ENCODE assay signal across 8 cellular contexts in genomic region chr11:27700351-27701261, GRCh38. TPM values are rescaled to one million over a fixed set of nuclear protein-coding genes. Genes with fewer than 3 reads are reported as not detected.
DNase-seq lines count a peak whose midpoint lies in the region; ATAC-seq and TF ChIP-seq lines count a peak whose summit lies in the region.

Gene BDNF (minus strand): TSS chr11:27700455. CDS start chr11:27658564, 41,891 bp downstream.

- DNase-seq in T-helper 1 cell, result no peak
- DNase-seq in activated T-cell treated with anti-CD3 and anti-CD28 coated beads, Interleukin-2, amount 50 U/mL, for 72 hours, result no peak
- DNase-seq in heart right ventricle, result no peak
- DNase-seq in prostate gland (ENCODE audit: low spot score), result no peak
- no peak for DNase-seq in GM19238 (ENCODE audit: insufficient read length, low spot score)
- no peak for DNase-seq in mucosa of gallbladder (ENCODE audit: low spot score)

- WGBS in heart right ventricle, 2 donors, result 0% methylated on average over 72 to 91 of the region's 91 CpGs
- 1% methylated on average over 68 of the region's 91 CpGs for WGBS in prostate gland

- H3K27ac ChIP-seq in heart right ventricle, result peak within 1 kb of the TSS in 5 of 10 donors; percentile 46 to 87 (median 67)
- no peak within 1 kb of the TSS for H3K27ac ChIP-seq in prostate gland

- peak; percentile 28 for ATAC-seq in HG03378 (IDR thresholded peaks at IDR 0.05; ENCODE audit: unreplicated experiment)
- peak; percentile 35 to 53 for ATAC-seq in activated T-cell treated with anti-CD3 and anti-CD28 coated beads, Interleukin-2, amount 50 U/mL, for 72 hours (replicated peaks in 1 of 2)
- peak; percentile 18 to 67 (median 32) for ATAC-seq in heart right ventricle

- H3K27ac Mint-ChIP-seq in T-helper 1 cell treated with Interleukin-12 subunit alpha and Interleukin-12 subunit beta and Interleukin-4 antibody, amounts not matched to agents 30 μg/mL and 1 μg/mL, for 36 hours, result peak within 1 kb of the TSS; percentile 23
- H3K27ac Mint-ChIP-seq in activated T-cell treated with anti-CD3 and anti-CD28 coated beads, Interleukin-2, amount 50 U/mL, for 72 hours, result no peak within 1 kb of the TSS

- no peaks in the 10 kb centered on the region for H3K36me3 ChIP-seq in heart right ventricle
- no peaks in the 10 kb centered on the region for H3K36me3 ChIP-seq in prostate gland

- H3K4me1 ChIP-seq in heart right ventricle, result peaks cover 0 to 32% (median 21%) of the 10 kb centered on the region in 9 donors
- H3K4me1 ChIP-seq in prostate gland (replicated peaks), result peaks cover 7% of the 10 kb centered on the region

- H3K27me3 ChIP-seq in heart right ventricle (peaks cover 3 to 95% (median 53%) of the 10 kb centered on the region in 7 donors), prostate gland (replicated peaks; ENCODE audit: insufficient read depth) (peaks cover 5% of the 10 kb centered on the region)

- H3K4me1 Mint-ChIP-seq in T-helper 1 cell treated with Interleukin-12 subunit alpha and Interleukin-12 subunit beta and Interleukin-4 antibody, amounts not matched to agents 30 μg/mL and 1 μg/mL, for 36 hours (ENCODE audit: low read depth), result peaks cover 16% of the 10 kb centered on the region
- H3K4me1 Mint-ChIP-seq in activated T-cell treated with anti-CD3 and anti-CD28 coated beads, Interleukin-2, amount 50 U/mL, for 72 hours (ENCODE audit: low read depth), result peaks cover 31% of the 10 kb centered on the region

- TF ChIP-seq POLR2A in prostate gland (IDR thresholded peaks at IDR 0.05), result no peak

- intact Hi-C loops in heart right ventricle (cut with DNase I), result loop anchor here in 7 of 10 donors (5.0 to 10.0 kb wide), 6 partner anchors 404 to 1004 kb away; partner anchors contain the start of genes KIF18A (in 2 of the 7) and METTL15 (in 2 of the 7)
- intact Hi-C loops in prostate gland (cut with DNase I), result loop anchor here (5.0 to 10.0 kb wide), 2 partner anchors 994 to 1457 kb away; no protein-coding TSS in a partner anchor

- no peaks in the 10 kb centered on the region for H3K9me3 Mint-ChIP-seq in T-helper 1 cell treated with Interleukin-12 subunit alpha and Interleukin-12 subunit beta and Interleukin-4 antibody, amounts not matched to agents 30 μg/mL and 1 μg/mL, for 36 hours
- peaks cover 0 to 1% of the 10 kb centered on the region in 2 donors for H3K9me3 Mint-ChIP-seq in activated T-cell treated with anti-CD3 and anti-CD28 coated beads, Interleukin-2, amount 50 U/mL, for 72 hours

- TF ChIP-seq CTCF in heart right ventricle (IDR thresholded peaks at IDR 0.05) (no peak), prostate gland (IDR thresholded peaks at IDR 0.05) (no peak)

- peak within 1 kb of the TSS; percentile 69 for H3K4me3 Mint-ChIP-seq in T-helper 1 cell treated with Interleukin-12 subunit alpha and Interleukin-12 subunit beta and Interleukin-4 antibody, amounts not matched to agents 30 μg/mL and 1 μg/mL, for 36 hours
- H3K4me3 Mint-ChIP-seq in activated T-cell treated with anti-CD3 and anti-CD28 coated beads, Interleukin-2, amount 50 U/mL, for 72 hours, result peak within 1 kb of the TSS; percentile 85 to 91

- peak within 1 kb of the TSS; percentile 40 to 68 (median 61) for H3K4me3 ChIP-seq in heart right ventricle
- H3K4me3 ChIP-seq in prostate gland, result peak within 1 kb of the TSS; percentile 37 to 41

- no peaks in the 10 kb centered on the region for H3K36me3 Mint-ChIP-seq in T-helper 1 cell treated with Interleukin-12 subunit alpha and Interleukin-12 subunit beta and Interleukin-4 antibody, amounts not matched to agents 30 μg/mL and 1 μg/mL, for 36 hours (ENCODE audit: low read depth)
- H3K36me3 Mint-ChIP-seq in activated T-cell treated with anti-CD3 and anti-CD28 coated beads, Interleukin-2, amount 50 U/mL, for 72 hours (ENCODE audit: insufficient read depth in 2 of 2), result peaks cover 0 to 2% of the 10 kb centered on the region in 2 donors

- H3K9me3 ChIP-seq in heart right ventricle (no peaks in the 10 kb centered on the region), prostate gland (no peaks in the 10 kb centered on the region)

- peaks cover 77% of the 10 kb centered on the region for H3K27me3 Mint-ChIP-seq in T-helper 1 cell treated with Interleukin-12 subunit alpha and Interleukin-12 subunit beta and Interleukin-4 antibody, amounts not matched to agents 30 μg/mL and 1 μg/mL, for 36 hours (ENCODE audit: low read depth)
- peaks cover 77% of the 10 kb centered on the region for H3K27me3 Mint-ChIP-seq in activated T-cell treated with anti-CD3 and anti-CD28 coated beads, Interleukin-2, amount 50 U/mL, for 72 hours (ENCODE audit: low read depth)

RNA-seq across cellular contexts. Expression of gene BDNF, which starts in this region (rescaled TPM):
- not detected for total RNA-seq in activated T-cell treated with anti-CD3 and anti-CD28 coated beads, Interleukin-2, amount 50 U/mL, for 72 hours
- total RNA-seq in heart right ventricle (10 to 100 TPM in 2 of 10 donors, 1 to 10 TPM in 7, under 1 TPM in 1; 0.67 to 19.1 (median 4.0) TPM), prostate gland (1 to 10 TPM in 1 of 2 donors, under 1 TPM in 1; 0.87 to 2.5 TPM), mucosa of gallbladder (6.8 TPM)
- 1 to 10 TPM in 1 of 2 donors, under 1 TPM in 1; 0.16 to 1.4 TPM for polyA plus RNA-seq in heart right ventricle

Comparison
In these comparisons a context has a peak if more than half of its experiments do, and no peak if none do; other contexts are left out.
1. Peak in ATAC-seq in activated T-cell treated with anti-CD3 and anti-CD28 coated beads, Interleukin-2, amount 50 U/mL, for 72 hours; RNA of the gene not detected or under 1 TPM.